Comparison of ENCODE assay signal across 19 cellular contexts in genomic region chr17:81354252-81354943, GRCh38. TPM values are rescaled to one million over a fixed set of nuclear protein-coding genes. Genes with fewer than 3 reads are reported as not detected.
DNase-seq lines count a peak whose midpoint lies in the region; ATAC-seq and TF ChIP-seq lines count a peak whose summit lies in the region.
"Had no signal": no experiment of that assay in that cellular context is flagged by ENCODE, and none has a peak within 500 bp of the region (broad histone marks: within the 10 kb centered on the region; RNA-seq: fewer than 3 reads in every experiment).

No MANE protein-coding gene starts in this region.

- H3K23ac ChIP-seq in IMR-90 (ENCODE audit: low read depth, low read length) (no peak overlapping the region; the same call in 1 of the 2 replicates), neuronal stem cell (ENCODE audit: low read depth, low read length, poor library complexity) (peak overlapping the region; percentile 57)

- no peaks in the 10 kb centered on the region for H3K36me3 Mint-ChIP-seq in activated CD4-positive, alpha-beta T cell treated with anti-CD3 and anti-CD28 coated beads, Interleukin-2, amount 10 ng/mL, durations not matched to agents 7 days and 5 days (ENCODE audit: low read depth)
- H3K36me3 Mint-ChIP-seq: CD14-positive monocyte; CD4-positive, alpha-beta memory T cell had no signal

- H3K4ac ChIP-seq in IMR-90 (ENCODE audit: low read depth, low read length) (no peak overlapping the region), neuronal stem cell (ENCODE audit: low read length) (no peak overlapping the region)

- dilution Hi-C loops in IMR-90 (cut with HindIII; ENCODE audit: low sequenced_read_pairs, unreplicated experiment), result no loop called here

- no peak overlapping the region for H2BK5ac ChIP-seq in IMR-90 (ENCODE audit: low read depth, low read length, poor library complexity, severe bottlenecking)
- no peak overlapping the region for H2BK5ac ChIP-seq in neuronal stem cell (ENCODE audit: low read length)

- in situ Hi-C loops in IMR-90 (cut with MboI; ENCODE audit: low sequenced_read_pairs), result no loop called here

- no peak overlapping the region for H3K27ac Mint-ChIP-seq in activated CD4-positive, alpha-beta T cell treated with anti-CD3 and anti-CD28 coated beads, Interleukin-2, amount 10 ng/mL, durations not matched to agents 7 days and 5 days
- H3K27ac Mint-ChIP-seq: CD4-positive, alpha-beta memory T cell; GM23338 had no signal

- no peak overlapping the region for H4K91ac ChIP-seq in IMR-90 (ENCODE audit: insufficient read depth, low read depth, low read length)
- H4K91ac ChIP-seq in neuronal stem cell (ENCODE audit: low read depth, low read length, poor library complexity), result no peak overlapping the region

- no TSS peak for BruUV-seq in IMR-90 (replicated peaks; lab: Mats Ljungman, UMichigan)

- peaks cover 13% of the 10 kb centered on the region; the same call in 1 of the 2 replicates for H3K9me1 ChIP-seq in IMR-90 (ENCODE audit: insufficient read depth, low read length)

- TF ChIP-seq RAD21 in IMR-90 (IDR thresholded peaks at IDR 0.05; ENCODE audit: low read length), result no peak

- intact Hi-C loops in IMR-90 (cut with micrococcal nuclease), result no loop called here
- intact Hi-C loops in body of pancreas (cut with DNase I), result no loop called here

- no peak overlapping the region for H3K56ac ChIP-seq in IMR-90 (ENCODE audit: extremely low read depth, insufficient read depth, low read length)

- H2BK120ac ChIP-seq in IMR-90 (ENCODE audit: low read depth, low read length), result no peak overlapping the region
- H2BK120ac ChIP-seq in neuronal stem cell (ENCODE audit: low read depth, low read length), result no peak overlapping the region

- H2AK9ac ChIP-seq in IMR-90 (replicated peaks; ENCODE audit: low read depth, low read length, poor library complexity), result no peak overlapping the region

- H2AK5ac ChIP-seq in IMR-90 (ENCODE audit: low read depth, low read length) (no peak overlapping the region), neuronal stem cell (ENCODE audit: low read depth, low read length) (no peak overlapping the region)

- no peak overlapping the region for H4K8ac ChIP-seq in IMR-90 (ENCODE audit: low read depth in 2 of 2, low read length in 2 of 2)
- no peak overlapping the region for H4K8ac ChIP-seq in neuronal stem cell (ENCODE audit: low read depth, low read length)

- H3K14ac ChIP-seq in IMR-90 (replicated peaks; ENCODE audit: low read depth, low read length) (no peak overlapping the region), neuronal stem cell (ENCODE audit: low read length) (peak overlapping the region; percentile 67)

- no peaks in the 10 kb centered on the region for H4K20me1 ChIP-seq in BLaER1 treated with 17β-estradiol and CSF1 and Interleukin-3, amounts not matched to agents 10 nM and 100 nM
- H4K20me1 ChIP-seq in IMR-90 (ENCODE audit: insufficient read depth, low read length), result no peaks in the 10 kb centered on the region

- peak overlapping the region in 9 of 11 experiments; percentile 29 to 63 (median 46); a peak in 13 of 22 replicates for H3K4me2 ChIP-seq in BLaER1 treated with 17β-estradiol and CSF1 and Interleukin-3, amounts not matched to agents 10 nM and 100 nM
- no peak overlapping the region for H3K4me2 ChIP-seq in IMR-90 (ENCODE audit: low read depth, low read length)
- no peak overlapping the region for H3K4me2 ChIP-seq in neuronal stem cell (ENCODE audit: insufficient read depth, low read length, poor library complexity, severe bottlenecking)
- H3K4me2 ChIP-seq: A549, GM23338 had no signal

- peaks cover 20 to 46% (median 36%) of the 10 kb centered on the region in 10 experiments for H3K4me1 ChIP-seq in BLaER1 treated with 17β-estradiol and CSF1 and Interleukin-3, amounts not matched to agents 10 nM and 100 nM
- H3K4me1 ChIP-seq in IMR-90 (ENCODE audit: control insufficient read depth, insufficient read depth, low read length), result peaks cover 2% of the 10 kb centered on the region; the same call in 1 of the 2 replicates
- peaks cover 15% of the 10 kb centered on the region for H3K4me1 ChIP-seq in body of pancreas
- peaks cover 4 to 13% of the 10 kb centered on the region in 2 donors for H3K4me1 ChIP-seq in neuronal stem cell (ENCODE audit: control insufficient read depth in 2 of 2, insufficient read depth in 1 of 2, low read depth in 1 of 2, low read length in 2 of 2)

- POLR2A ChIA-PET in IMR-90 (lab: Charles Lee; ENCODE audit: unreplicated experiment), result no interaction called here
- POLR2A ChIA-PET in activated CD4-positive, alpha-beta T cell treated with anti-CD3 and anti-CD28 coated beads, Interleukin-2, amount 10 ng/mL, durations not matched to agents 7 days and 5 days (lab: Charles Lee), result no interaction called here

- H2BK15ac ChIP-seq in IMR-90 (ENCODE audit: low read depth, low read length), result no peak overlapping the region
- H2BK15ac ChIP-seq in neuronal stem cell (ENCODE audit: low read length), result no peak overlapping the region

- H3K4me1 Mint-ChIP-seq in activated CD4-positive, alpha-beta T cell treated with anti-CD3 and anti-CD28 coated beads, Interleukin-2, amount 10 ng/mL, durations not matched to agents 7 days and 5 days, result no peaks in the 10 kb centered on the region
- H3K4me1 Mint-ChIP-seq: IgD-negative memory B cell had no signal

- no peak overlapping the region for H3K4me3 ChIP-seq in BLaER1 treated with 17β-estradiol and CSF1 and Interleukin-3, amounts not matched to agents 10 nM and 100 nM
- H3K4me3 ChIP-seq in IMR-90 (ENCODE audit: insufficient read depth, low read depth, low read length), result no peak overlapping the region
- no peak overlapping the region for H3K4me3 ChIP-seq in body of pancreas
- no peak overlapping the region for H3K4me3 ChIP-seq in neuronal stem cell (ENCODE audit: low read length in 2 of 2)
- H3K4me3 ChIP-seq: A549, GM23338 had no signal

- H2BK20ac ChIP-seq in IMR-90 (ENCODE audit: low read depth, low read length), result no peak overlapping the region

- H3K9me3 Mint-ChIP-seq in activated CD4-positive, alpha-beta T cell treated with anti-CD3 and anti-CD28 coated beads, Interleukin-2, amount 10 ng/mL, durations not matched to agents 7 days and 5 days, result no peaks in the 10 kb centered on the region
- H3K9me3 Mint-ChIP-seq: CD4-positive, alpha-beta memory T cell; GM23338; IgD-negative memory B cell had no signal

- CTCF ChIA-PET in IMR-90 (lab: Yijun Ruan, JAX), result no interaction called here
- CTCF ChIA-PET in activated CD4-positive, alpha-beta T cell treated with anti-CD3 and anti-CD28 coated beads, Interleukin-2, amount 10 ng/mL, durations not matched to agents 7 days and 5 days (lab: Charles Lee), result no interaction called here

- H3K18ac ChIP-seq in IMR-90 (ENCODE audit: low read depth, low read length), result no peak overlapping the region
- peak overlapping the region; percentile 42 for H3K18ac ChIP-seq in neuronal stem cell (ENCODE audit: low read length)

- no peak overlapping the region for H3K27ac ChIP-seq in BLaER1 treated with 17β-estradiol and CSF1 and Interleukin-3, amounts not matched to agents 10 nM and 100 nM
- H3K27ac ChIP-seq in IMR-90 (ENCODE audit: insufficient read depth, low read length) (no peak overlapping the region), body of pancreas (peak overlapping the region in 3 of 4 donors; percentile 58 to 76 (median 71)), neuronal stem cell (replicated peaks; ENCODE audit: low read length) (no peak overlapping the region)
- H3K27ac ChIP-seq: A549, HL-60 had no signal

- peak overlapping the region in 1 of 11 experiments; percentile 34; a peak in 1 of 22 replicates for H3K9ac ChIP-seq in BLaER1 treated with 17β-estradiol and CSF1 and Interleukin-3, amounts not matched to agents 10 nM and 100 nM
- H3K9ac ChIP-seq in IMR-90 (ENCODE audit: low read depth, low read length) (no peak overlapping the region), neuronal stem cell (ENCODE audit: low read depth, low read length, poor library complexity) (no peak overlapping the region)

- no peak overlapping the region for H4K5ac ChIP-seq in IMR-90 (ENCODE audit: low read depth, low read length)

- no peaks in the 10 kb centered on the region for H3K27me3 ChIP-seq in BLaER1 treated with 17β-estradiol and CSF1 and Interleukin-3, amounts not matched to agents 10 nM and 100 nM
- H3K27me3 ChIP-seq in IMR-90 (ENCODE audit: control insufficient read depth, insufficient read depth, low read length), result peaks cover 3% of the 10 kb centered on the region; the same call in 1 of the 2 replicates
- H3K27me3 ChIP-seq in body of pancreas, result no peaks in the 10 kb centered on the region
- peaks cover 0 to 5% (median 0%) of the 10 kb centered on the region in 3 experiments for H3K27me3 ChIP-seq in neuronal stem cell (ENCODE audit: control insufficient read depth in 3 of 3, insufficient read depth in 3 of 3, low read depth in 1 of 3, low read length in 3 of 3)

- WGBS in IMR-90 (ENCODE audit: extremely low coverage in 2 of 2, insufficient read length in 1 of 2), 2 experiments, result 65% methylated on average over 5 of the region's 14 CpGs; no CpG with 5 or more reads in 1 of the 2 experiments
- WGBS in body of pancreas, 2 donors, result 60 to 64% methylated on average over 13 to 14 of the region's 14 CpGs
- WGBS in neuronal stem cell (ENCODE audit: extremely low coverage in 2 of 2, insufficient read length in 2 of 2, insufficient replicate concordance in 1 of 2), 2 donors, result no CpG with 5 or more reads among the region's 14 CpGs

- ATAC-seq in IMR-90 (ENCODE audit: low read depth), result no peak
- ATAC-seq in body of pancreas, result peak; percentile 31
- ATAC-seq: GM23338 had no signal

- DNase-seq in IMR-90, result no peak
- no peak for DNase-seq in body of pancreas
- no peak for DNase-seq in neuronal stem cell (ENCODE audit: low spot score)
- no peak for DNase-seq in NK-92 (lab: John Stamatoyannopoulos, UW; ENCODE audit: unreplicated experiment)
- no peak for DNase-seq in NCI-H524 treated with DMSO at 0.1 percent for 48 hours (lab: John Stamatoyannopoulos, UW)
- no peak for DNase-seq in activated CD4-positive, alpha-beta T cell treated with anti-CD3 and anti-CD28 coated beads for 48 hours
- DNase-seq in activated CD4-positive, alpha-beta T cell treated with anti-CD3 and anti-CD28 coated beads, Interleukin-2, amount 10 ng/mL, durations not matched to agents 7 days and 5 days, result no peak
- DNase-seq: AML-193; CD4-positive, alpha-beta memory T cell; DMS153; DMS79; GDM1; HCEC 1CT had no signal

- TF ChIP-seq CTCF in IMR-90 (conservative IDR thresholded peaks at IDR 0.05; ENCODE audit: low read depth, low read length) (no peak), body of pancreas (IDR thresholded peaks at IDR 0.05) (no peak)

- peaks cover 0 to 6% (median 0%) of the 10 kb centered on the region in 11 experiments; a peak in 1 of 22 replicates for H3K9me3 ChIP-seq in BLaER1 treated with 17β-estradiol and CSF1 and Interleukin-3, amounts not matched to agents 10 nM and 100 nM (replicated peaks in 1 of 11)
- H3K9me3 ChIP-seq in IMR-90 (ENCODE audit: control insufficient read depth, insufficient read depth, low read length) (no peaks in the 10 kb centered on the region), body of pancreas (no peaks in the 10 kb centered on the region), neuronal stem cell (replicated peaks in 1 of 2; ENCODE audit: control insufficient read depth in 2 of 2, insufficient read depth in 1 of 2, low read depth in 1 of 2, low read length in 2 of 2) (no peaks in the 10 kb centered on the region)
- H3K9me3 ChIP-seq: A549 had no signal

- H2BK12ac ChIP-seq in neuronal stem cell (ENCODE audit: low read length), result no peak overlapping the region

- H2AFZ ChIP-seq in IMR-90 (replicated peaks; ENCODE audit: low read length, poor library complexity) (peak overlapping the region; percentile 14), neuronal stem cell (ENCODE audit: low read length) (no peak overlapping the region)
- H2AFZ ChIP-seq: GM23338 had no signal

- no peak overlapping the region for H3K4me3 Mint-ChIP-seq in activated CD4-positive, alpha-beta T cell treated with anti-CD3 and anti-CD28 coated beads, Interleukin-2, amount 10 ng/mL, durations not matched to agents 7 days and 5 days
- H3K4me3 Mint-ChIP-seq: CD4-positive, alpha-beta memory T cell; GM23338; IgD-negative memory B cell had no signal

- H3K36me3 ChIP-seq in BLaER1 treated with 17β-estradiol and CSF1 and Interleukin-3, amounts not matched to agents 10 nM and 100 nM, result no peaks in the 10 kb centered on the region
- H3K36me3 ChIP-seq in IMR-90 (ENCODE audit: control insufficient read depth, insufficient read depth, low read length) (no peaks in the 10 kb centered on the region), body of pancreas (replicated peaks in 1 of 2; ENCODE audit: insufficient read depth in 1 of 2, low read depth in 2 of 2) (no peaks in the 10 kb centered on the region), neuronal stem cell (replicated peaks in 1 of 2; ENCODE audit: control insufficient read depth in 2 of 2, insufficient read depth in 2 of 2, low read length in 2 of 2) (no peaks in the 10 kb centered on the region)

- no peak for TF ChIP-seq POLR2A in IMR-90 (IDR thresholded peaks at IDR 0.05; ENCODE audit: low read depth, low read length)
- no peak for TF ChIP-seq POLR2A in body of pancreas (IDR thresholded peaks at IDR 0.05)

- H3K27me3 Mint-ChIP-seq in activated CD4-positive, alpha-beta T cell treated with anti-CD3 and anti-CD28 coated beads, Interleukin-2, amount 10 ng/mL, durations not matched to agents 7 days and 5 days, result peaks cover 7% of the 10 kb centered on the region

- H3K79me1 ChIP-seq in IMR-90 (ENCODE audit: low read depth in 1 of 2, low read length in 2 of 2) (no peaks in the 10 kb centered on the region), neuronal stem cell (ENCODE audit: low read depth, low read length) (no peaks in the 10 kb centered on the region)

RNA-seq across cellular contexts. Expression of gene BAHCC1, which starts 40.9 kb away (rescaled TPM):
- total RNA-seq in IMR-90 (2012; rRNA removed), result 0.36 and 0.83 TPM in 2 replicates
- 7.8 and 8.1 TPM in 2 replicates for polyA plus RNA-seq in IMR-90 (2012; rRNA removed)
- polyA plus RNA-seq in IMR-90 (2012; cell fraction: cytosol; rRNA removed), result 4.4 and 5.5 TPM in 2 replicates
- polyA plus RNA-seq in IMR-90 (2012; cell fraction: nucleus; rRNA removed; ENCODE audit: low replicate concordance), result 24.1 and 56.3 TPM in 2 replicates
- 10 to 100 TPM in 1 of 2 donors, 1 to 10 TPM in 1; 5.7 to 14.8 TPM for total RNA-seq in body of pancreas
- 15.9 TPM for polyA plus RNA-seq in neuronal stem cell (2013, experiment 1 of 2)
- 17.5 TPM for polyA plus RNA-seq in neuronal stem cell (2013, experiment 2 of 2)
- total RNA-seq in activated CD4-positive, alpha-beta T cell treated with anti-CD3 and anti-CD28 coated beads, Interleukin-2, amount 10 ng/mL, durations not matched to agents 7 days and 5 days, result not detected
- total RNA-seq: CD4-positive, alpha-beta memory T cell had no signal
- polyA plus RNA-seq: CD4-positive, alpha-beta memory T cell; IgD-negative memory B cell had no signal

RNA-seq across cellular contexts. Expression of gene SLC38A10, which starts 59.3 kb away (rescaled TPM):
- total RNA-seq in IMR-90 (2012; rRNA removed) (12.7 and 14.2 TPM in 2 replicates), body of pancreas (100 to 1,000 TPM; 102 to 203 TPM)
- 46.7 and 53.2 TPM in 2 replicates for polyA plus RNA-seq in IMR-90 (2012; rRNA removed)
- 40.4 and 68.1 TPM in 2 replicates for polyA plus RNA-seq in IMR-90 (2012; cell fraction: cytosol; rRNA removed)
- 86.4 and 189 TPM in 2 replicates for polyA plus RNA-seq in IMR-90 (2012; cell fraction: nucleus; rRNA removed; ENCODE audit: low replicate concordance)
- polyA plus RNA-seq in neuronal stem cell (2013, experiment 1 of 2), result 7.2 TPM
- 7.3 TPM for polyA plus RNA-seq in neuronal stem cell (2013, experiment 2 of 2)
- total RNA-seq in activated CD4-positive, alpha-beta T cell treated with anti-CD3 and anti-CD28 coated beads, Interleukin-2, amount 10 ng/mL, durations not matched to agents 7 days and 5 days, result 100 to 1,000 TPM in 1 of 2 experiments, 10 to 100 TPM in 1; 94.4 to 109 TPM

Comparison
In these comparisons a context has a peak if more than half of its experiments do, and no peak if none do; other contexts are left out.
1. H3K27ac ChIP-seq: peak in body of pancreas (3 of 4); none in BLaER1 treated with 17β-estradiol and CSF1 and Interleukin-3, amounts not matched to agents 10 nM and 100 nM (0 of 11), IMR-90 (single experiment) and neuronal stem cell (single experiment).
2. H3K4me2 ChIP-seq: peak in BLaER1 treated with 17β-estradiol and CSF1 and Interleukin-3, amounts not matched to agents 10 nM and 100 nM (9 of 11); none in IMR-90 (single experiment) and neuronal stem cell (single experiment).